ENCODE assay signal across 9 cellular contexts in the genomic region with DNA sequence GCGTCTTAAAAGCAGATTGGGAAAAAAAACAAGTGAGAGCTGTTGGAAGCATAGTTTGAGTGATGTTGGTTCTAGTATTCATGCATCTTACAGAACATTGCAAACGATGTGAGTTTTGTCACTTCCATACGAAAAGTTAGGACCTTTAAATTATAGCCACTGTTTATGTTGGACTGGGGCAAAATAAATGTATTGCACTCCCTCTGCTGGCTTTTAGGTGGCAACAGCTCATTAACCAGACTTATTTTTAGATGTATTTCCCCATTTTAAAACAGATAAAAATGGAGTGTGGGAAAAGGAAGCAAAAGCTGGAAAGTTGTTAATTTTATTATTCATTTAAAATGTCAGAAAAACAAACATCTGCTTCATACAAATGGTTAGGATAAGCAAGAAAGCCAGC.
DNase-seq lines count a peak whose midpoint lies in the region; ATAC-seq and TF ChIP-seq lines count a peak whose summit lies in the region.
"Had no signal": no experiment of that assay in that cellular context is flagged by ENCODE, and none has a peak within 500 bp of the region (broad histone marks: within the 10 kb centered on the region; RNA-seq: fewer than 3 reads in every experiment).

No MANE protein-coding gene starts in this region.

- H3K9me3 ChIP-seq in Peyer's patch, result no peaks in the 10 kb centered on the region

- no peaks in the 10 kb centered on the region for H3K27me3 ChIP-seq in Peyer's patch

- no peak overlapping the region for H3K4me3 ChIP-seq in Peyer's patch

- H3K36me3 ChIP-seq in Peyer's patch, result no peaks in the 10 kb centered on the region

- DNase-seq in ACHN (peak; percentile 45), GM13976 (ENCODE audit: low spot score) (no peak), Peyer's patch (no peak), globus pallidus (ENCODE audit: low spot score) (peak; percentile 60), NCI-H2196 (lab: John Stamatoyannopoulos, UW; ENCODE audit: unreplicated experiment) (no peak), T-helper 9 cell (no peak), activated T-cell treated with anti-CD3 and anti-CD28 coated beads for 4 hours (no peak)

- no peak overlapping the region for H3K27ac ChIP-seq in Peyer's patch

- TF ChIP-seq POLR2A in Peyer's patch (IDR thresholded peaks at IDR 0.05), result no peak

- in situ Hi-C loops in ACHN (cut with HindIII; ENCODE audit: low pct_ligation_motif_present, low pct_unique_long_range_greater_than_20kb, low sequenced_read_pairs) (no loop called here), GM13976 (cut with MboI; ENCODE audit: low sequenced_read_pairs, unreplicated experiment) (no loop called here)

- TF ChIP-seq CTCF in GM13976 (IDR thresholded peaks at IDR 0.05; ENCODE audit: borderline replicate concordance, control extremely low read depth, extremely low read depth, insufficient read depth, missing control alignments) (peak; percentile 7), Peyer's patch (IDR thresholded peaks at IDR 0.05) (peak in 4 of 6 experiments; percentile 11 to 49 (median 40))

- H3K4me1 ChIP-seq in Peyer's patch, result no peaks in the 10 kb centered on the region

- ATAC-seq in GM21447 (IDR thresholded peaks at IDR 0.05; ENCODE audit: unreplicated experiment), result no peak
- ATAC-seq: WTC11 had no signal

Comparison
In these comparisons a context has a peak if more than half of its experiments do, and no peak if none do; other contexts are left out.
1. DNase-seq: peak in ACHN (single experiment) and globus pallidus (single experiment); none in GM13976 (single experiment), Peyer's patch (0 of 3), NCI-H2196 (single experiment), T-helper 9 cell (single experiment) and activated T-cell treated with anti-CD3 and anti-CD28 coated beads for 4 hours (single experiment).